15 cellular contexts compared by ENCODE assay signal in genomic region chr5:36666304-36666703, GRCh38. TPM values are rescaled to one million over a fixed set of nuclear protein-coding genes. Genes with fewer than 3 reads are reported as not detected.
DNase-seq lines count a peak whose midpoint lies in the region; FAIRE-seq and TF ChIP-seq lines count a peak whose summit lies in the region.
"Had no signal": no experiment of that assay in that cellular context is flagged by ENCODE, and none has a peak within 500 bp of the region (broad histone marks: within the 10 kb centered on the region; RNA-seq: fewer than 3 reads in every experiment).

No MANE protein-coding gene starts in this region.

- peak overlapping the region; percentile 53 for H3K27ac Mint-ChIP-seq in neural crest cell (ENCODE audit: unreplicated experiment)
- no peak overlapping the region for H3K27ac Mint-ChIP-seq in activated T-cell treated with anti-CD3 and anti-CD28 coated beads, Interleukin-2, amount 50 U/mL, for 24 hours
- H3K27ac Mint-ChIP-seq: CD8-positive, alpha-beta memory T cell; GM23338 had no signal

- peaks cover 11% of the 10 kb centered on the region for H3K4me1 Mint-ChIP-seq in neural crest cell
- no peaks in the 10 kb centered on the region for H3K4me1 Mint-ChIP-seq in activated T-cell treated with anti-CD3 and anti-CD28 coated beads, Interleukin-2, amount 50 U/mL, for 24 hours (ENCODE audit: low read depth)
- H3K4me1 Mint-ChIP-seq: CD8-positive, alpha-beta memory T cell had no signal

- H3K36me3 ChIP-seq in small intestine (ENCODE audit: control insufficient read depth in 2 of 2, insufficient read depth in 2 of 2, low read length in 2 of 2), result no peaks in the 10 kb centered on the region
- H3K36me3 ChIP-seq: BLaER1 had no signal

- peak; percentile 59 for DNase-seq in medulla oblongata (ENCODE audit: extremely low spot score)
- no peak for DNase-seq in neural crest cell (ENCODE audit: low read depth, low spot score)
- DNase-seq in NCI-H345 treated with DMSO at 0.1 percent for 48 hours (lab: John Stamatoyannopoulos, UW; ENCODE audit: unreplicated experiment), result no peak
- DNase-seq in small intestine, result no peak
- no peak for DNase-seq in activated T-cell treated with anti-CD3 and anti-CD28 coated beads, Interleukin-2, amount 50 U/mL, for 24 hours
- DNase-seq in Ammon's horn (ENCODE audit: low spot score), result no peak
- DNase-seq: CD8-positive, alpha-beta memory T cell; DMS53; GF-D8; H7; IMR-90 had no signal

- H3K27ac ChIP-seq in angular gyrus (ENCODE audit: low read depth, low read length) (peak overlapping the region; percentile 4), small intestine (ENCODE audit: low read depth in 1 of 2, low read length in 1 of 2) (no peak overlapping the region)
- H3K27ac ChIP-seq: A549, BLaER1 had no signal

- no peaks in the 10 kb centered on the region for H3K4me1 ChIP-seq in small intestine (ENCODE audit: control insufficient read depth in 2 of 2, insufficient read depth in 1 of 2, low read depth in 1 of 2, low read length in 1 of 2)
- H3K4me1 ChIP-seq: A549, BLaER1 had no signal

- no peak overlapping the region for H3K4me3 ChIP-seq in small intestine (ENCODE audit: low read depth in 1 of 2, low read length in 2 of 2)
- H3K4me3 ChIP-seq: A549, BLaER1, GM23338 had no signal

- FAIRE-seq in small intestine (lab: Jason Lieb, UNC), result no peak
- FAIRE-seq: A549 had no signal

- H3K4me3 Mint-ChIP-seq in neural crest cell, result no peak overlapping the region
- no peak overlapping the region for H3K4me3 Mint-ChIP-seq in activated T-cell treated with anti-CD3 and anti-CD28 coated beads, Interleukin-2, amount 50 U/mL, for 24 hours
- H3K4me3 Mint-ChIP-seq: CD8-positive, alpha-beta memory T cell; GM23338 had no signal

- TF ChIP-seq CTCF in neural crest cell (conservative IDR thresholded peaks at IDR 0.05), result no peak

- H3K27me3 Mint-ChIP-seq in neural crest cell (ENCODE audit: low read depth), result no peaks in the 10 kb centered on the region
- peaks cover 13% of the 10 kb centered on the region for H3K27me3 Mint-ChIP-seq in activated T-cell treated with anti-CD3 and anti-CD28 coated beads, Interleukin-2, amount 50 U/mL, for 24 hours

- 93 to 96% (median 94%) methylated on average over 2 of the region's 2 CpGs for WGBS in small intestine, 3 donors

- no peaks in the 10 kb centered on the region for H3K27me3 ChIP-seq in small intestine (ENCODE audit: control insufficient read depth in 2 of 2, insufficient read depth in 2 of 2, low read length in 2 of 2)
- H3K27me3 ChIP-seq: BLaER1 had no signal

- H3K36me3 Mint-ChIP-seq in neural crest cell (ENCODE audit: low read depth), result peaks cover 6% of the 10 kb centered on the region
- H3K36me3 Mint-ChIP-seq in activated T-cell treated with anti-CD3 and anti-CD28 coated beads, Interleukin-2, amount 50 U/mL, for 24 hours (ENCODE audit: low read depth), result no peaks in the 10 kb centered on the region
- H3K36me3 Mint-ChIP-seq: CD8-positive, alpha-beta memory T cell had no signal

- no peaks in the 10 kb centered on the region for H3K9me3 ChIP-seq in small intestine (ENCODE audit: control insufficient read depth, low read depth)
- H3K9me3 ChIP-seq: A549, BLaER1 had no signal

- no peaks in the 10 kb centered on the region for H3K9me3 Mint-ChIP-seq in neural crest cell
- no peaks in the 10 kb centered on the region for H3K9me3 Mint-ChIP-seq in activated T-cell treated with anti-CD3 and anti-CD28 coated beads, Interleukin-2, amount 50 U/mL, for 24 hours
- H3K9me3 Mint-ChIP-seq: CD8-positive, alpha-beta memory T cell; GM23338 had no signal

RNA-seq across cellular contexts. Expression of gene SLC1A3, which starts 59.9 kb away (rescaled TPM):
- total RNA-seq in neural crest cell, result 24.4 and 26.5 TPM in 2 replicates
- polyA plus RNA-seq in small intestine, result 1 to 10 TPM in 2 of 3 donors, under 1 TPM in 1; 0.89 to 4.8 (median 1.4) TPM
- polyA plus RNA-seq: A549; CD8-positive, alpha-beta memory T cell had no signal
